1 cellular context compared by ENCODE assay signal in genomic region chr7:127107601-127108007, GRCh38.
TF ChIP-seq lines count a peak whose summit lies in the region.

No MANE protein-coding gene starts in this region.

TF ChIP-seq in HepG2, 621 proteins besides CTCF, POLR2A, EP300 and RAD21 (continued from another document):
- TF ChIP-seq ZNF878 (CRISPR knock-in tag; IDR thresholded peaks at IDR 0.05), result no peak
- TF ChIP-seq PATZ1 (CRISPR knock-in tag; IDR thresholded peaks at IDR 0.05), result peak; percentile 33; the same call in 1 of the 2 replicates
- TF ChIP-seq PBX3 (CRISPR knock-in tag; IDR thresholded peaks at IDR 0.05; ENCODE audit: borderline replicate concordance), result peak; percentile 75; the same call in 1 of the 2 replicates
- TF ChIP-seq BCL6 (CRISPR knock-in tag; IDR thresholded peaks at IDR 0.05), result peak; percentile 32; the same call in 1 of the 2 replicates
- TF ChIP-seq IKZF5 (CRISPR knock-in tag; IDR thresholded peaks at IDR 0.05), result peak; percentile 54; the same call in 1 of the 2 replicates
- peak; percentile 85; the same call in 1 of the 2 replicates for TF ChIP-seq TEF (CRISPR knock-in tag; IDR thresholded peaks at IDR 0.05)
- no peak for TF ChIP-seq YY1 (IDR thresholded peaks at IDR 0.05; ENCODE audit: insufficient read depth, insufficient replicate concordance, low read depth, low read length)
- TF ChIP-seq FOXC1 (CRISPR knock-in tag; IDR thresholded peaks at IDR 0.05; ENCODE audit: borderline replicate concordance), result peak; percentile 89; the same call in 1 of the 2 replicates
- no peak for TF ChIP-seq IKZF1 (IDR thresholded peaks at IDR 0.05)
- TF ChIP-seq AKAP8 (CRISPR knock-in tag; IDR thresholded peaks at IDR 0.05), result no peak
- no peak; the same call in 1 of the 2 replicates for TF ChIP-seq ZNF639 (CRISPR knock-in tag; conservative IDR thresholded peaks at IDR 0.05)
- TF ChIP-seq NR3C1 (CRISPR knock-in tag; IDR thresholded peaks at IDR 0.05), result no peak
- TF ChIP-seq ZNF740 (CRISPR knock-in tag; IDR thresholded peaks at IDR 0.05), result no peak
- no peak for TF ChIP-seq PITX1 (CRISPR knock-in tag; IDR thresholded peaks at IDR 0.05)
- no peak for TF ChIP-seq ZNF160 (CRISPR knock-in tag; IDR thresholded peaks at IDR 0.05)
- TF ChIP-seq HMG20B (CRISPR knock-in tag; conservative IDR thresholded peaks at IDR 0.05), result 0 out of 2 replicates have a peak, but pooled peaks have one; percentile 57
- TF ChIP-seq THYN1 (CRISPR knock-in tag; IDR thresholded peaks at IDR 0.05; ENCODE audit: borderline replicate concordance, low read depth), result no peak
- 0 out of 2 replicates have a peak, but pooled peaks have one; percentile 69 for TF ChIP-seq MYNN (CRISPR knock-in tag; IDR thresholded peaks at IDR 0.05; ENCODE audit: low read depth)
- TF ChIP-seq ARNT2 (CRISPR knock-in tag; IDR thresholded peaks at IDR 0.05; ENCODE audit: low read depth), result peak; percentile 72
- TF ChIP-seq ARID3A (IDR thresholded peaks at IDR 0.05; ENCODE audit: low read depth, low read length), result no peak
- TF ChIP-seq SIX1 (CRISPR knock-in tag; IDR thresholded peaks at IDR 0.05; ENCODE audit: borderline replicate concordance), result peak; percentile 37; the same call in 1 of the 2 replicates
- no peak for TF ChIP-seq BHLHE40 (IDR thresholded peaks at IDR 0.05; ENCODE audit: low read length)
- no peak for TF ChIP-seq ZNF24 (IDR thresholded peaks at IDR 0.05)
- TF ChIP-seq ZNF343 (CRISPR knock-in tag; IDR thresholded peaks at IDR 0.05), result no peak
- TF ChIP-seq SMAD9 (CRISPR knock-in tag; IDR thresholded peaks at IDR 0.05), result no peak
- peak; percentile 90 for TF ChIP-seq ZBTB25 (CRISPR knock-in tag; IDR thresholded peaks at IDR 0.05)
- peak; percentile 85 for TF ChIP-seq ZFP37 (CRISPR knock-in tag; IDR thresholded peaks at IDR 0.05; ENCODE audit: borderline replicate concordance)
- TF ChIP-seq ZNF800 (CRISPR knock-in tag; IDR thresholded peaks at IDR 0.05), result 0 out of 2 replicates have a peak, but pooled peaks have one; percentile 28
- TF ChIP-seq ZNF782 (CRISPR knock-in tag; IDR thresholded peaks at IDR 0.05; ENCODE audit: borderline replicate concordance), result no peak
